ENCODE assay signal across 8 cellular contexts in genomic region chr20:62301111-62301668, GRCh38. TPM values are rescaled to one million over a fixed set of nuclear protein-coding genes. Genes with fewer than 3 reads are reported as not detected.
A peak's percentile ranks its signal among the peaks of the same experiment; 100 is the strongest.
DNase-seq lines count a peak whose midpoint lies in the region; ATAC-seq and TF ChIP-seq lines count a peak whose summit lies in the region.

No MANE protein-coding gene starts in this region.

- peak overlapping the region; percentile 17; the same call in 1 of the 2 replicates for H3K4me3 ChIP-seq in BE2C (ENCODE audit: low read depth, low read length)
- H3K4me3 ChIP-seq in MM.1S (ENCODE audit: low read length) = no peak overlapping the region
- H3K4me3 ChIP-seq in GM23248 = no peak overlapping the region

- no peaks in the 10 kb centered on the region for H3K79me1 ChIP-seq in H9 (ENCODE audit: insufficient read depth, low read depth, low read length, poor library complexity, severe bottlenecking)

- no peak overlapping the region for H3K56ac ChIP-seq in H9 (ENCODE audit: insufficient read length, low read depth, low read length)

- H3K36me3 ChIP-seq in BE2C (peaks cover 27% of the 10 kb centered on the region), MM.1S (replicated peaks; ENCODE audit: insufficient read depth, low read length) (peaks cover 12% of the 10 kb centered on the region), GM23248 (ENCODE audit: low read depth) (no peaks in the 10 kb centered on the region)

- H3K9me2 ChIP-seq in MM.1S (replicated peaks; ENCODE audit: insufficient read depth, low read length) (no peaks in the 10 kb centered on the region), GM23248 (ENCODE audit: insufficient read depth) (no peaks in the 10 kb centered on the region)

- DNase-seq in BE2C (no peak), H9 (peak; percentile 29), MM.1S (no peak), DMS53 treated with DMSO at 0.1 percent for 48 hours (lab: John Stamatoyannopoulos, UW; ENCODE audit: unreplicated experiment) (no peak), GM23248 (no peak)
- DNase-seq in activated naive CD8-positive, alpha-beta T cell treated with anti-CD3 and anti-CD28 coated beads, Interleukin-2, amount 10 ng/mL, durations not matched to agents 7 days and 5 days = no peak
- DNase-seq in natural killer cell treated with Interleukin-12 subunit alpha and Interleukin-12 subunit beta and Interleukin-15 and Interleukin-18, amount 100 ng/mL, for 72 hours (ENCODE audit: low spot score) = no peak
- no peak for DNase-seq in activated effector memory CD4-positive, alpha-beta T cell treated with anti-CD3 and anti-CD28 coated beads, Interleukin-2, amount 50 U/mL, for 16 hours

- H3K36me3 Mint-ChIP-seq in H9 (ENCODE audit: insufficient read depth in 1 of 3, low read depth in 3 of 3) = peaks cover 15 to 28% (median 25%) of the 10 kb centered on the region in 3 experiments
- H3K36me3 Mint-ChIP-seq in activated naive CD8-positive, alpha-beta T cell treated with anti-CD3 and anti-CD28 coated beads, Interleukin-2, amount 10 ng/mL, durations not matched to agents 7 days and 5 days = peaks cover 11% of the 10 kb centered on the region
- peaks cover 5% of the 10 kb centered on the region for H3K36me3 Mint-ChIP-seq in natural killer cell treated with Interleukin-12 subunit alpha and Interleukin-12 subunit beta and Interleukin-15 and Interleukin-18, amount 100 ng/mL, for 72 hours

- POLR2A ChIA-PET in activated naive CD8-positive, alpha-beta T cell treated with anti-CD3 and anti-CD28 coated beads, Interleukin-2, amount 10 ng/mL, durations not matched to agents 7 days and 5 days (lab: Charles Lee) = interaction anchor here (1.6 kb wide), 1 partner anchor 86 kb away, joined by 6 read pairs; the partner anchor contains the start of gene RPS21

- H2BK120ac ChIP-seq in H9 (ENCODE audit: low read depth, low read length, poor library complexity, severe bottlenecking) = no peak overlapping the region

- H2BK5ac ChIP-seq in H9 (ENCODE audit: insufficient read length, low read length) = no peak overlapping the region

- no peaks in the 10 kb centered on the region for H3K27me3 Mint-ChIP-seq in H9 (ENCODE audit: low read depth)
- H3K27me3 Mint-ChIP-seq in activated naive CD8-positive, alpha-beta T cell treated with anti-CD3 and anti-CD28 coated beads, Interleukin-2, amount 10 ng/mL, durations not matched to agents 7 days and 5 days = no peaks in the 10 kb centered on the region
- no peaks in the 10 kb centered on the region for H3K27me3 Mint-ChIP-seq in natural killer cell treated with Interleukin-12 subunit alpha and Interleukin-12 subunit beta and Interleukin-15 and Interleukin-18, amount 100 ng/mL, for 72 hours

- H2AFZ ChIP-seq in H9 (ENCODE audit: low read length) = no peak overlapping the region
- no peak overlapping the region for H2AFZ ChIP-seq in MM.1S (ENCODE audit: low read length)
- no peak overlapping the region for H2AFZ ChIP-seq in GM23248

- no peak overlapping the region for H3T11ph ChIP-seq in H9 (ENCODE audit: low read length)

- in situ Hi-C loops in GM23248 (cut with MboI) = no loop called here

- H3K9me3 ChIP-seq in BE2C (no peaks in the 10 kb centered on the region), H9 (ENCODE audit: control insufficient read depth, low read depth, low read length) (no peaks in the 10 kb centered on the region), MM.1S (replicated peaks; ENCODE audit: insufficient read depth, low read length) (no peaks in the 10 kb centered on the region), GM23248 (ENCODE audit: low read depth) (no peaks in the 10 kb centered on the region)

- no peak for ATAC-seq in activated naive CD8-positive, alpha-beta T cell treated with anti-CD3 and anti-CD28 coated beads, Interleukin-2, amount 10 ng/mL, durations not matched to agents 7 days and 5 days (ENCODE audit: low read depth)
- no peak for ATAC-seq in natural killer cell treated with Interleukin-12 subunit alpha and Interleukin-12 subunit beta and Interleukin-15 and Interleukin-18, amount 100 ng/mL, for 72 hours

- no peak overlapping the region for H2BK12ac ChIP-seq in H9 (ENCODE audit: insufficient read length, low read depth, low read length)

- no peaks in the 10 kb centered on the region for H3K9me3 Mint-ChIP-seq in H9
- H3K9me3 Mint-ChIP-seq in activated naive CD8-positive, alpha-beta T cell treated with anti-CD3 and anti-CD28 coated beads, Interleukin-2, amount 10 ng/mL, durations not matched to agents 7 days and 5 days = no peaks in the 10 kb centered on the region
- H3K9me3 Mint-ChIP-seq in natural killer cell treated with Interleukin-12 subunit alpha and Interleukin-12 subunit beta and Interleukin-15 and Interleukin-18, amount 100 ng/mL, for 72 hours = no peaks in the 10 kb centered on the region

- no peak overlapping the region for H4K91ac ChIP-seq in H9 (ENCODE audit: insufficient read length, low read depth, low read length)

- no peaks in the 10 kb centered on the region for H3K27me3 ChIP-seq in BE2C
- H3K27me3 ChIP-seq in H9 (ENCODE audit: insufficient read depth, low read length) = no peaks in the 10 kb centered on the region
- no peaks in the 10 kb centered on the region for H3K27me3 ChIP-seq in MM.1S (replicated peaks; ENCODE audit: insufficient read depth, low read length)
- H3K27me3 ChIP-seq in GM23248 (replicated peaks; ENCODE audit: insufficient read depth) = no peaks in the 10 kb centered on the region

- H4K20me1 ChIP-seq in H9 (ENCODE audit: control insufficient read depth, insufficient read depth, insufficient read length) (no peaks in the 10 kb centered on the region), MM.1S (ENCODE audit: insufficient read depth, low read length) (peaks cover 29% of the 10 kb centered on the region), GM23248 (ENCODE audit: insufficient read depth) (peaks cover 6% of the 10 kb centered on the region; the same call in 1 of the 2 replicates)

- H3K18ac ChIP-seq in H9 (ENCODE audit: insufficient read length, low read depth, low read length) = no peak overlapping the region

- no peaks in the 10 kb centered on the region for H3K4me1 ChIP-seq in BE2C
- no peaks in the 10 kb centered on the region; the same call in 1 of the 2 replicates for H3K4me1 ChIP-seq in H9 (ENCODE audit: insufficient read depth, low read length)
- H3K4me1 ChIP-seq in MM.1S (ENCODE audit: low read length) = peaks cover 9% of the 10 kb centered on the region
- peaks cover 14% of the 10 kb centered on the region for H3K4me1 ChIP-seq in GM23248 (ENCODE audit: insufficient read depth)

- no peak overlapping the region for H4K8ac ChIP-seq in H9 (replicated peaks; ENCODE audit: insufficient read length, low read depth, low read length)

- H3K4me2 ChIP-seq in H9 (ENCODE audit: insufficient read depth, insufficient read length, low read length) (no peak overlapping the region), MM.1S (ENCODE audit: low read depth, low read length) (no peak overlapping the region), GM23248 (ENCODE audit: unreplicated experiment) (no peak overlapping the region)

- peaks cover 7% of the 10 kb centered on the region for H3K23me2 ChIP-seq in H9 (ENCODE audit: insufficient read length, low read depth, low read length, poor library complexity, severe bottlenecking)

- no peak overlapping the region for H2AK5ac ChIP-seq in H9 (ENCODE audit: insufficient read length, low read length)

- H4K5ac ChIP-seq in H9 (ENCODE audit: insufficient read length, low read depth, low read length) = no peak overlapping the region

- H3F3A ChIP-seq in MM.1S (ENCODE audit: insufficient read depth, low read length) (peaks cover 9% of the 10 kb centered on the region; the same call in 1 of the 2 replicates), GM23248 (ENCODE audit: insufficient read depth) (no peaks in the 10 kb centered on the region)

- no peak overlapping the region for H3K23ac ChIP-seq in H9 (ENCODE audit: insufficient read length, low read depth, low read length)

- no CpG with 5 or more reads among the region's 11 CpGs for WGBS in H9 (ENCODE audit: extremely low coverage, insufficient read length, low lambda C conversion rate)
- WGBS in GM23248 (ENCODE audit: low coverage in 1 of 2, low lambda C conversion rate in 2 of 2, missing lambda C conversion rate in 2 of 2), 2 experiments = 73 to 78% methylated on average over 11 of the region's 11 CpGs

- H3K27ac ChIP-seq in H9 (ENCODE audit: insufficient read length, low read depth, low read length) (no peak overlapping the region), MM.1S (ENCODE audit: low read length) (no peak overlapping the region), GM23248 (no peak overlapping the region)

- no peak overlapping the region for H3K4ac ChIP-seq in H9 (ENCODE audit: low read depth, low read length)

- H3K14ac ChIP-seq in H9 (ENCODE audit: insufficient read depth, low read length) = no peak overlapping the region

- no peak overlapping the region for H3K9ac ChIP-seq in H9 (ENCODE audit: extremely low read depth, insufficient read length, low read length)
- no peak overlapping the region for H3K9ac ChIP-seq in MM.1S (ENCODE audit: low read length)
- H3K9ac ChIP-seq in GM23248 = no peak overlapping the region

- H2BK15ac ChIP-seq in H9 (ENCODE audit: low read depth, low read length) = no peak overlapping the region

- H2BK20ac ChIP-seq in H9 (ENCODE audit: low read depth, low read length, poor library complexity, severe bottlenecking) = no peak overlapping the region

- H3K79me2 ChIP-seq in H9 (ENCODE audit: insufficient read depth, low read length) (peaks cover 18% of the 10 kb centered on the region; the same call in 1 of the 2 replicates), MM.1S (ENCODE audit: low read length) (peaks cover 32% of the 10 kb centered on the region), GM23248 (ENCODE audit: insufficient read depth) (peaks cover 32% of the 10 kb centered on the region)

- H3K27ac Mint-ChIP-seq in H9 = peak overlapping the region in 1 of 3 experiments; percentile 92; a peak in 2 of 7 replicates
- H3K27ac Mint-ChIP-seq in activated naive CD8-positive, alpha-beta T cell treated with anti-CD3 and anti-CD28 coated beads, Interleukin-2, amount 10 ng/mL, durations not matched to agents 7 days and 5 days = peak overlapping the region; percentile 58
- peak overlapping the region in 1 of 2 donors; percentile 100 for H3K27ac Mint-ChIP-seq in natural killer cell treated with Interleukin-12 subunit alpha and Interleukin-12 subunit beta and Interleukin-15 and Interleukin-18, amount 100 ng/mL, for 72 hours

- peaks cover 14 to 22% of the 10 kb centered on the region in 2 experiments for H3K4me1 Mint-ChIP-seq in H9
- H3K4me1 Mint-ChIP-seq in activated naive CD8-positive, alpha-beta T cell treated with anti-CD3 and anti-CD28 coated beads, Interleukin-2, amount 10 ng/mL, durations not matched to agents 7 days and 5 days = peaks cover 12% of the 10 kb centered on the region
- peaks cover 20 to 32% of the 10 kb centered on the region in 2 donors for H3K4me1 Mint-ChIP-seq in natural killer cell treated with Interleukin-12 subunit alpha and Interleukin-12 subunit beta and Interleukin-15 and Interleukin-18, amount 100 ng/mL, for 72 hours (ENCODE audit: low read depth in 2 of 2)

- TF ChIP-seq CTCF in BE2C (IDR thresholded peaks at IDR 0.05; ENCODE audit: low read depth, low read length) (no peak), H9 (conservative IDR thresholded peaks at IDR 0.05) (no peak), MM.1S (IDR thresholded peaks at IDR 0.05; ENCODE audit: low read length) (no peak)

- peak overlapping the region; percentile 28 to 85; a peak in 4 of 5 replicates for H3K4me3 Mint-ChIP-seq in H9
- peak overlapping the region; percentile 49 for H3K4me3 Mint-ChIP-seq in activated naive CD8-positive, alpha-beta T cell treated with anti-CD3 and anti-CD28 coated beads, Interleukin-2, amount 10 ng/mL, durations not matched to agents 7 days and 5 days
- peak overlapping the region; percentile 55 for H3K4me3 Mint-ChIP-seq in natural killer cell treated with Interleukin-12 subunit alpha and Interleukin-12 subunit beta and Interleukin-15 and Interleukin-18, amount 100 ng/mL, for 72 hours

RNA-seq across cellular contexts. Expression of gene ADRM1, which starts 1.6 kb away (rescaled TPM):
- 467 TPM for polyA plus RNA-seq in BE2C (2012; ENCODE audit: insufficient read depth, insufficient read length, low read depth)
- 153 and 154 TPM in 2 replicates for total RNA-seq in H9 (2021)
- 10 to 100 TPM; 72.4 to 74.6 TPM for total RNA-seq in activated naive CD8-positive, alpha-beta T cell treated with anti-CD3 and anti-CD28 coated beads, Interleukin-2, amount 10 ng/mL, durations not matched to agents 7 days and 5 days
- 100 to 1,000 TPM; 171 to 178 TPM for total RNA-seq in natural killer cell treated with Interleukin-12 subunit alpha and Interleukin-12 subunit beta and Interleukin-15 and Interleukin-18, amount 100 ng/mL, for 72 hours
- 117 and 138 TPM in 2 replicates for total RNA-seq in GM23248 (2014; rRNA removed; shearing (Covaris generic))
- 162 and 175 TPM in 2 replicates for polyA plus RNA-seq in GM23248 (2016; fragmentation: Nextera tagmentation; extraction: Ambion mirVana)
